Comparison of ENCODE assay signal across 8 cellular contexts in genomic region chr4:80201326-80202151, GRCh38. TPM values are rescaled to one million over a fixed set of nuclear protein-coding genes. Genes with fewer than 3 reads are reported as not detected.
DNase-seq lines count a peak whose midpoint lies in the region; ATAC-seq and TF ChIP-seq lines count a peak whose summit lies in the region.

No MANE protein-coding gene starts in this region.

- no peaks in the 10 kb centered on the region for H3K9me3 ChIP-seq in suprapubic skin

- peaks cover 34% of the 10 kb centered on the region for H3K4me1 ChIP-seq in suprapubic skin

- peaks cover 65% of the 10 kb centered on the region for H3K27me3 ChIP-seq in suprapubic skin

- DNase-seq in Right ventricle myocardium inferior (ENCODE audit: missing footprints), result peak; percentile 84
- no peak for DNase-seq in cardiac septum (ENCODE audit: low spot score)
- peak; percentile 66 for DNase-seq in HT-29 (ENCODE audit: low spot score)
- DNase-seq in activated CD4-positive, alpha-beta T cell treated with anti-CD3 and anti-CD28 coated beads, Interleukin-2, amount 10 ng/mL, durations not matched to agents 24 days and 14 days, result peak; percentile 56
- DNase-seq in effector CD8-positive, alpha-beta T cell (lab: John Stamatoyannopoulos, UW), result peak; percentile 40
- DNase-seq in naive B cell, result peak; percentile 70
- peak in 1 of 2 donors; percentile 74 for DNase-seq in suprapubic skin (ENCODE audit: low spot score in 2 of 2)

- TF ChIP-seq POLR2A in suprapubic skin (IDR thresholded peaks at IDR 0.05), result no peak

- peak; percentile 3 for ATAC-seq in Right ventricle myocardium inferior
- peak; percentile 48 to 54 for ATAC-seq in naive B cell (ENCODE audit: low read depth in 2 of 2)
- no peak for ATAC-seq in GM18519 (IDR thresholded peaks at IDR 0.05; ENCODE audit: low FRiP score, unreplicated experiment)

- no peak for TF ChIP-seq CTCF in suprapubic skin (IDR thresholded peaks at IDR 0.05)

- H3K36me3 ChIP-seq in suprapubic skin, result no peaks in the 10 kb centered on the region

- TF ChIP-seq EP300 in suprapubic skin (IDR thresholded peaks at IDR 0.05), result no peak

- H3K9me3 Mint-ChIP-seq in activated CD4-positive, alpha-beta T cell treated with anti-CD3 and anti-CD28 coated beads, Interleukin-2, amount 10 ng/mL, durations not matched to agents 24 days and 14 days, result no peaks in the 10 kb centered on the region
- H3K9me3 Mint-ChIP-seq in naive B cell, result no peaks in the 10 kb centered on the region

- peak overlapping the region; percentile 83 for H3K4me3 ChIP-seq in suprapubic skin

- peaks cover 46% of the 10 kb centered on the region for H3K27me3 Mint-ChIP-seq in activated CD4-positive, alpha-beta T cell treated with anti-CD3 and anti-CD28 coated beads, Interleukin-2, amount 10 ng/mL, durations not matched to agents 24 days and 14 days
- H3K27me3 Mint-ChIP-seq in naive B cell, result peaks cover 15 to 20% (median 17%) of the 10 kb centered on the region in 3 donors

- peaks cover 21% of the 10 kb centered on the region for H3K36me3 Mint-ChIP-seq in activated CD4-positive, alpha-beta T cell treated with anti-CD3 and anti-CD28 coated beads, Interleukin-2, amount 10 ng/mL, durations not matched to agents 24 days and 14 days (ENCODE audit: low read depth)
- no peaks in the 10 kb centered on the region for H3K36me3 Mint-ChIP-seq in naive B cell

- no peak overlapping the region for H3K27ac ChIP-seq in suprapubic skin

- peak overlapping the region; percentile 77 for H3K4me3 Mint-ChIP-seq in activated CD4-positive, alpha-beta T cell treated with anti-CD3 and anti-CD28 coated beads, Interleukin-2, amount 10 ng/mL, durations not matched to agents 24 days and 14 days
- H3K4me3 Mint-ChIP-seq in naive B cell, result peak overlapping the region; percentile 79 to 92 (median 83)

- 68% methylated on average over 25 of the region's 42 CpGs for WGBS in suprapubic skin

- intact Hi-C loops in Right ventricle myocardium inferior (cut with DNase I), result loop anchor here (5.0 to 10.0 kb wide), 2 partner anchors 136 to 287 kb away; partner anchors contain the start of gene CFAP299
- intact Hi-C loops in cardiac septum (cut with DNase I), result loop anchor here (2.0 to 10.0 kb wide), 4 partner anchors 17 to 1249 kb away; no protein-coding TSS in a partner anchor
- intact Hi-C loops in activated CD4-positive, alpha-beta T cell treated with anti-CD3 and anti-CD28 coated beads, Interleukin-2, amount 10 ng/mL, durations not matched to agents 24 days and 14 days (cut with micrococcal nuclease), result loop anchor here (1.0 to 5.0 kb wide), 7 partner anchors 17 to 194 kb away; partner anchors contain the start of genes ANTXR2 and FGF5

- peak overlapping the region; percentile 57 for H3K27ac Mint-ChIP-seq in activated CD4-positive, alpha-beta T cell treated with anti-CD3 and anti-CD28 coated beads, Interleukin-2, amount 10 ng/mL, durations not matched to agents 24 days and 14 days
- peak overlapping the region; percentile 65 to 97 (median 86) for H3K27ac Mint-ChIP-seq in naive B cell

- peaks cover 23% of the 10 kb centered on the region for H3K4me1 Mint-ChIP-seq in activated CD4-positive, alpha-beta T cell treated with anti-CD3 and anti-CD28 coated beads, Interleukin-2, amount 10 ng/mL, durations not matched to agents 24 days and 14 days
- H3K4me1 Mint-ChIP-seq in naive B cell, result peaks cover 25 to 38% (median 32%) of the 10 kb centered on the region in 3 donors

RNA-seq across cellular contexts. Expression of gene PRDM8, which starts 4.2 kb away (rescaled TPM):
- total RNA-seq in Right ventricle myocardium inferior (1.2 TPM), cardiac septum (1.6 TPM), suprapubic skin (1 to 10 TPM in 2 of 4 donors, under 1 TPM in 2; 0.49 to 1.9 (median 1.1) TPM)
- 5.7 and 7.0 TPM in 2 replicates for total RNA-seq in HT-29 (2014; rRNA removed; shearing (Covaris generic))
- 3.6 and 4.6 TPM in 2 replicates for total RNA-seq in activated CD4-positive, alpha-beta T cell treated with anti-CD3 and anti-CD28 coated beads, Interleukin-2, amount 10 ng/mL, durations not matched to agents 24 days and 14 days
- polyA plus RNA-seq in naive B cell (ENCODE audit: low read depth in 6 of 6), result 1 to 10 TPM in 5 of 6 donors, under 1 TPM in 1; 0.19 to 3.9 (median 2.1) TPM
